In genomic region chr2:240443891-240444301, GRCh38 we compare ENCODE assay signal across 1 cellular context.
TF ChIP-seq lines count a peak whose summit lies in the region.

No MANE protein-coding gene starts in this region.

TF ChIP-seq in IMR-90, 13 proteins besides CTCF, POLR2A, EP300 and RAD21:
- no peak for TF ChIP-seq CHD1 (IDR thresholded peaks at IDR 0.05; ENCODE audit: low read depth, low read length)
- no peak for TF ChIP-seq FOS (IDR thresholded peaks at IDR 0.05; ENCODE audit: low read depth, low read length)
- TF ChIP-seq ELK1 (IDR thresholded peaks at IDR 0.05; ENCODE audit: borderline replicate concordance, low read depth, low read length), result no peak
- TF ChIP-seq MAZ (IDR thresholded peaks at IDR 0.05; ENCODE audit: borderline replicate concordance, low read depth, low read length), result no peak
- TF ChIP-seq, protein P1, sequence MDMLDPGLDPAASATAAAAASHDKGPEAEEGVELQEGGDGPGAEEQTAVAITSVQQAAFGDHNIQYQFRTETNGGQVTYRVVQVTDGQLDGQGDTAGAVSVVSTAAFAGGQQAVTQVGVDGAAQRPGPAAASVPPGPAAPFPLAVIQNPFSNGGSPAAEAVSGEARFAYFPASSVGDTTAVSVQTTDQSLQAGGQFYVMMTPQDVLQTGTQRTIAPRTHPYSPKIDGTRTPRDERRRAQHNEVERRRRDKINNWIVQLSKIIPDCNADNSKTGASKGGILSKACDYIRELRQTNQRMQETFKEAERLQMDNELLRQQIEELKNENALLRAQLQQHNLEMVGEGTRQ (IDR thresholded peaks at IDR 0.05; ENCODE audit: low read depth, low read length), result no peak
- TF ChIP-seq BHLHE40 (IDR thresholded peaks at IDR 0.05; ENCODE audit: low read depth, low read length), result no peak
- TF ChIP-seq MAFK (IDR thresholded peaks at IDR 0.05; ENCODE audit: low read depth, low read length), result no peak
- no peak for TF ChIP-seq CEBPB (IDR thresholded peaks at IDR 0.05; ENCODE audit: low read depth, low read length)
- TF ChIP-seq SMC3 (IDR thresholded peaks at IDR 0.05; ENCODE audit: low read depth, low read length), result no peak
- TF ChIP-seq RFX5 (IDR thresholded peaks at IDR 0.05; ENCODE audit: low read depth, low read length), result no peak
TF ChIP-seq in IMR-90: peak in this region for 0.
